In genomic region chr22:40326905-40327735, GRCh38 we compare ENCODE assay signal across 11 cellular contexts. TPM values are rescaled to one million over a fixed set of nuclear protein-coding genes. Genes with fewer than 3 reads are reported as not detected.
DNase-seq lines count a peak whose midpoint lies in the region; ATAC-seq and TF ChIP-seq lines count a peak whose summit lies in the region.
"Had no signal": no experiment of that assay in that cellular context is flagged by ENCODE, and none has a peak within 500 bp of the region (broad histone marks: within the 10 kb centered on the region; RNA-seq: fewer than 3 reads in every experiment).

No MANE protein-coding gene starts in this region.

- CTCF ChIA-PET in activated CD8-positive, alpha-beta T cell treated with anti-CD3 and anti-CD28 coated beads, Interleukin-2, amount 10 ng/mL, durations not matched to agents 7 days and 5 days (lab: Charles Lee), result interaction anchor here (0.6 to 3.4 kb wide), 3 partner anchors 8 to 20 kb away, joined by 3 to 29 read pairs (median 3); partner anchors contain the start of gene ADSL

- H3K36me3 Mint-ChIP-seq in activated CD8-positive, alpha-beta T cell treated with anti-CD3 and anti-CD28 coated beads, Interleukin-2, amount 10 ng/mL, durations not matched to agents 7 days and 5 days (ENCODE audit: low read depth), result peaks cover 70% of the 10 kb centered on the region
- peaks cover 26% of the 10 kb centered on the region for H3K36me3 Mint-ChIP-seq in chondrocyte (ENCODE audit: low read depth)

- H3K27ac Mint-ChIP-seq in activated CD8-positive, alpha-beta T cell treated with anti-CD3 and anti-CD28 coated beads, Interleukin-2, amount 10 ng/mL, durations not matched to agents 7 days and 5 days, result peak overlapping the region; percentile 55
- no peak overlapping the region for H3K27ac Mint-ChIP-seq in chondrocyte (ENCODE audit: unreplicated experiment)

- H3K27me3 ChIP-seq in heart right ventricle, result no peaks in the 10 kb centered on the region
- no peaks in the 10 kb centered on the region for H3K27me3 ChIP-seq in upper lobe of left lung

- H3K4me3 Mint-ChIP-seq in activated CD8-positive, alpha-beta T cell treated with anti-CD3 and anti-CD28 coated beads, Interleukin-2, amount 10 ng/mL, durations not matched to agents 7 days and 5 days, result no peak overlapping the region
- H3K4me3 Mint-ChIP-seq in chondrocyte (ENCODE audit: unreplicated experiment), result no peak overlapping the region
- H3K4me3 Mint-ChIP-seq: natural killer cell treated with Interleukin-12 subunit alpha and Interleukin-12 subunit beta and Interleukin-15 and Interleukin-18, amount 100 ng/mL, for 72 hours had no signal

- no peak for TF ChIP-seq POLR2A in upper lobe of left lung (IDR thresholded peaks at IDR 0.05)

- peak overlapping the region in 6 of 10 donors; percentile 2 to 51 (median 22) for H3K27ac ChIP-seq in heart right ventricle
- peak overlapping the region in 3 of 4 donors; percentile 12 to 46 (median 30) for H3K27ac ChIP-seq in upper lobe of left lung

- peaks cover 0 to 83% (median 21%) of the 10 kb centered on the region in 9 donors for H3K36me3 ChIP-seq in heart right ventricle
- H3K36me3 ChIP-seq in upper lobe of left lung, result peaks cover 7 to 35% (median 18%) of the 10 kb centered on the region in 4 donors

- H3K27me3 Mint-ChIP-seq in activated CD8-positive, alpha-beta T cell treated with anti-CD3 and anti-CD28 coated beads, Interleukin-2, amount 10 ng/mL, durations not matched to agents 7 days and 5 days (ENCODE audit: low read depth), result no peaks in the 10 kb centered on the region
- H3K27me3 Mint-ChIP-seq in chondrocyte (ENCODE audit: low read depth), result no peaks in the 10 kb centered on the region
- H3K27me3 Mint-ChIP-seq: natural killer cell treated with Interleukin-12 subunit alpha and Interleukin-12 subunit beta and Interleukin-15 and Interleukin-18, amount 100 ng/mL, for 72 hours had no signal

- H3K4me1 Mint-ChIP-seq in activated CD8-positive, alpha-beta T cell treated with anti-CD3 and anti-CD28 coated beads, Interleukin-2, amount 10 ng/mL, durations not matched to agents 7 days and 5 days (ENCODE audit: low read depth), result peaks cover 93% of the 10 kb centered on the region
- H3K4me1 Mint-ChIP-seq in chondrocyte (ENCODE audit: low read depth), result peaks cover 2% of the 10 kb centered on the region

- WGBS in heart right ventricle, 2 donors, result 43 to 51% methylated on average over 10 of the region's 10 CpGs
- WGBS in upper lobe of left lung, 2 donors, result 38 to 47% methylated on average over 10 of the region's 10 CpGs

- POLR2A ChIA-PET in activated CD8-positive, alpha-beta T cell treated with anti-CD3 and anti-CD28 coated beads, Interleukin-2, amount 10 ng/mL, durations not matched to agents 7 days and 5 days (lab: Charles Lee), result interaction anchor here (1.5 kb wide), 1 partner anchor 283 kb away, joined by 7 read pairs; no protein-coding TSS in a partner anchor

- intact Hi-C loops in heart right ventricle (cut with DNase I) (loop anchor here in 1 of 10 donors (5.0 kb wide), 1 partner anchor 35 kb away; no protein-coding TSS in a partner anchor), cardiac septum (cut with DNase I) (no loop called here)

- no peak overlapping the region for H3K4me3 ChIP-seq in heart right ventricle
- H3K4me3 ChIP-seq in upper lobe of left lung, result no peak overlapping the region

- H3K9me3 ChIP-seq in heart right ventricle (no peaks in the 10 kb centered on the region), upper lobe of left lung (no peaks in the 10 kb centered on the region)
- H3K9me3 ChIP-seq: Caco-2 had no signal

- H3K9me3 Mint-ChIP-seq in activated CD8-positive, alpha-beta T cell treated with anti-CD3 and anti-CD28 coated beads, Interleukin-2, amount 10 ng/mL, durations not matched to agents 7 days and 5 days (ENCODE audit: insufficient read depth), result no peaks in the 10 kb centered on the region
- H3K9me3 Mint-ChIP-seq in chondrocyte (ENCODE audit: low read depth), result no peaks in the 10 kb centered on the region
- H3K9me3 Mint-ChIP-seq: natural killer cell treated with Interleukin-12 subunit alpha and Interleukin-12 subunit beta and Interleukin-15 and Interleukin-18, amount 100 ng/mL, for 72 hours had no signal

- TF ChIP-seq EP300 in upper lobe of left lung (IDR thresholded peaks at IDR 0.05), result no peak

- ATAC-seq in heart right ventricle, result peak in 4 of 8 donors; percentile 31 to 55 (median 47)
- peak; percentile 24 for ATAC-seq in activated CD8-positive, alpha-beta T cell treated with anti-CD3 and anti-CD28 coated beads, Interleukin-2, amount 10 ng/mL, durations not matched to agents 7 days and 5 days
- ATAC-seq in upper lobe of left lung (ENCODE audit: low FRiP score in 2 of 2), result no peak

- H3K4me1 ChIP-seq in heart right ventricle, result peaks cover 0 to 48% (median 13%) of the 10 kb centered on the region in 9 donors
- peaks cover 0 to 6% (median 5%) of the 10 kb centered on the region in 4 donors for H3K4me1 ChIP-seq in upper lobe of left lung
- H3K4me1 ChIP-seq: Caco-2 had no signal

- no peak for TF ChIP-seq CTCF in heart right ventricle (IDR thresholded peaks at IDR 0.05)
- no peak for TF ChIP-seq CTCF in upper lobe of left lung (IDR thresholded peaks at IDR 0.05)
- TF ChIP-seq CTCF in chondrocyte (IDR thresholded peaks at IDR 0.05), result no peak

- DNase-seq in heart right ventricle, result no peak
- no peak for DNase-seq in cardiac septum (ENCODE audit: low spot score)
- DNase-seq in activated CD8-positive, alpha-beta T cell treated with anti-CD3 and anti-CD28 coated beads, Interleukin-2, amount 10 ng/mL, durations not matched to agents 7 days and 5 days, result no peak
- peak; percentile 43 for DNase-seq in iris pigment epithelial cell (ENCODE audit: low read depth)
- no peak for DNase-seq in upper lobe of left lung
- DNase-seq in nucleus accumbens (lab: John Stamatoyannopoulos, UW), result no peak
- no peak for DNase-seq in chondrocyte (ENCODE audit: low spot score)
- no peak for DNase-seq in retina
- DNase-seq: Caco-2, SHP77 had no signal

RNA-seq across cellular contexts. Expression of gene ADSL, which starts 19.2 kb away (rescaled TPM):
- total RNA-seq in heart right ventricle (10 to 100 TPM; 45.9 to 65.5 (median 53.9) TPM), cardiac septum (47.8 TPM), upper lobe of left lung (10 to 100 TPM; 17.5 to 80.3 (median 37.9) TPM), chondrocyte (56.3 to 62.2 TPM (median 58.1 TPM) in 3 replicates)
- 100 to 1,000 TPM in 1 of 2 donors, 10 to 100 TPM in 1; 29.3 to 101 TPM for polyA plus RNA-seq in heart right ventricle
- 100 to 1,000 TPM; 109 to 118 TPM for total RNA-seq in activated CD8-positive, alpha-beta T cell treated with anti-CD3 and anti-CD28 coated beads, Interleukin-2, amount 10 ng/mL, durations not matched to agents 7 days and 5 days

RNA-seq across cellular contexts. Expression of gene SGSM3, which starts 43.3 kb away (rescaled TPM):
- 10 to 100 TPM; 26.4 to 43.6 (median 31.6) TPM for total RNA-seq in heart right ventricle
- 10 to 100 TPM; 41.1 to 69.5 TPM for polyA plus RNA-seq in heart right ventricle
- 38.1 TPM for total RNA-seq in cardiac septum
- total RNA-seq in activated CD8-positive, alpha-beta T cell treated with anti-CD3 and anti-CD28 coated beads, Interleukin-2, amount 10 ng/mL, durations not matched to agents 7 days and 5 days, result 100 to 1,000 TPM; 105 TPM
- 100 to 1,000 TPM in 2 of 6 donors, 10 to 100 TPM in 4; 51.8 to 199 (median 84.0) TPM for total RNA-seq in upper lobe of left lung
- total RNA-seq in chondrocyte, result 59.5 to 80.3 TPM (median 66.7 TPM) in 3 replicates
